Comparison of ENCODE assay signal across 11 cellular contexts in the genomic region with DNA sequence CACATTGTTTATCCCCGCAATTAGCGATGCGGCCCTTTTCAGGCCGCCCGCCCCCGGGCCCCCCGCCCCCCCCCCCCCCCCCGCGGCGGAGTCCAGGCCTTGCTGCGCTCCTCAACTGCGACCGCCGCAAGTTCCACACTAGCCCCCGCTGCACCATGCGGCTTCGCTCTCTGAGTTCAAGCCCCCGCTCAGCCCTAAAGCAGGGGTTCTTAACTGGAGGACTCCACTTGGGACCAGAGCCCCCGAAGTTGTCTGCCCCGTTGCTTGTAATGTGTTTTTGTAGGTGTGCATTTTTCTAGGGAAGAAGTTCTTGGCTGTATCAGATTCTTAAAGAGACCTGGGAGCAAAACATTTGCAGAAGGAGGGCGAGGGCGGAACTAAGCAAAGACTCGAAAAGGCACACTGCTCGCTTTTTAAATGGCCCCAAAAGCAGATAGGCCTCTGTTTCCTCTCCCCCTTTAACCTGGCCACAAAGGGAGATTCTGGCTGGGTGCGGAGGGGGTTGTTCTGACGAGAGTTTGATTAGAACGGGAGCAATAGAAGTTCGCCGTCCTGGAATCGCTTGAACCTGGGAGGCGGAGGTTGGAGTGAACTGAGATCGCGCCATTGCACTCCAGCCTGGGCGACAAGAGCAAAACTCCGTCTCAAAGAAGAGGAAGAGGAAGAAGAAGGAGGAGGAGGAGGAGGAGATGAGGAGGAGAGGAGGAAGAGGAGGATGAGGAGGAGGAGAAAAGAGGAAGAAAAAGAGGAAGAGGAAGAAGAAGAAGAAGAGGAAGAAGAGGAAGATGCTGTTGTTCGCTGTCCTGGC. TPM values are rescaled to one million over a fixed set of nuclear protein-coding genes. Genes with fewer than 3 reads are reported as not detected.
DNase-seq lines count a peak whose midpoint lies in the region; ATAC-seq and TF ChIP-seq lines count a peak whose summit lies in the region.
"Had no signal": no experiment of that assay in that cellular context is flagged by ENCODE, and none has a peak within 500 bp of the region (broad histone marks: within the 10 kb centered on the region; RNA-seq: fewer than 3 reads in every experiment).

No MANE protein-coding gene starts in this region.

- DNase-seq in stimulated activated naive CD8-positive, alpha-beta T cell treated with anti-CD3 and anti-CD28 coated beads, Interleukin-15, Interleukin-2, amounts not matched to agents 100 U/mL and 50 U/mL, for 24 hours: no peak
- DNase-seq in natural killer cell (no peak), nucleus accumbens (lab: John Stamatoyannopoulos, UW) (no peak), GM03348 (ENCODE audit: low spot score) (no peak)
- DNase-seq: kidney glomerular epithelial cell, NCI-H187 treated with DMSO at 0.1 percent for 48 hours, PC-9 had no signal

- H3K4me3 Mint-ChIP-seq in stimulated activated naive CD8-positive, alpha-beta T cell treated with anti-CD3 and anti-CD28 coated beads, Interleukin-15, Interleukin-2, amounts not matched to agents 100 ng/mL and 50 ng/mL, for 24 hours: peak overlapping the region; percentile 32
- H3K4me3 Mint-ChIP-seq in brain (peak overlapping the region; percentile 64 to 78 (median 74)), natural killer cell (peak overlapping the region; percentile 62)

- intact Hi-C loops in natural killer cell (cut with micrococcal nuclease): loop anchor here (10.0 kb wide), 1 partner anchor 372 kb away; no protein-coding TSS in a partner anchor

- H3K36me3 Mint-ChIP-seq in stimulated activated naive CD8-positive, alpha-beta T cell treated with anti-CD3 and anti-CD28 coated beads, Interleukin-15, Interleukin-2, amounts not matched to agents 100 ng/mL and 50 ng/mL, for 24 hours (ENCODE audit: low read depth): no peaks in the 10 kb centered on the region
- H3K36me3 Mint-ChIP-seq in brain: no peaks in the 10 kb centered on the region
- H3K36me3 Mint-ChIP-seq in natural killer cell: no peaks in the 10 kb centered on the region

- H3K27me3 Mint-ChIP-seq in stimulated activated naive CD8-positive, alpha-beta T cell treated with anti-CD3 and anti-CD28 coated beads, Interleukin-15, Interleukin-2, amounts not matched to agents 100 ng/mL and 50 ng/mL, for 24 hours: peaks cover 84% of the 10 kb centered on the region
- H3K27me3 Mint-ChIP-seq in brain (peaks cover 72% of the 10 kb centered on the region), natural killer cell (ENCODE audit: low read depth in 2 of 2) (peaks cover 69 to 70% of the 10 kb centered on the region in 2 donors)

- H3K27ac Mint-ChIP-seq in stimulated activated naive CD8-positive, alpha-beta T cell treated with anti-CD3 and anti-CD28 coated beads, Interleukin-15, Interleukin-2, amounts not matched to agents 100 ng/mL and 50 ng/mL, for 24 hours: peak overlapping the region; percentile 12
- H3K27ac Mint-ChIP-seq in brain (peak overlapping the region in 2 of 5 experiments; percentile 48 to 88), natural killer cell (peak overlapping the region; percentile 11 to 61)

- no peak for ATAC-seq in stimulated activated naive CD8-positive, alpha-beta T cell treated with anti-CD3 and anti-CD28 coated beads, Interleukin-15, Interleukin-2, amounts not matched to agents 100 U/mL and 50 U/mL, for 24 hours
- no peak for ATAC-seq in natural killer cell
- ATAC-seq in HG02938 (IDR thresholded peaks at IDR 0.05; ENCODE audit: unreplicated experiment): no peak
- ATAC-seq in HG02981 (IDR thresholded peaks at IDR 0.05; ENCODE audit: unreplicated experiment): no peak

- H3K4me1 Mint-ChIP-seq in stimulated activated naive CD8-positive, alpha-beta T cell treated with anti-CD3 and anti-CD28 coated beads, Interleukin-15, Interleukin-2, amounts not matched to agents 100 ng/mL and 50 ng/mL, for 24 hours (ENCODE audit: low read depth): peaks cover 48% of the 10 kb centered on the region
- H3K4me1 Mint-ChIP-seq in brain (peaks cover 76% of the 10 kb centered on the region), natural killer cell (peaks cover 58 to 63% of the 10 kb centered on the region in 2 donors)

- H3K9me3 Mint-ChIP-seq in stimulated activated naive CD8-positive, alpha-beta T cell treated with anti-CD3 and anti-CD28 coated beads, Interleukin-15, Interleukin-2, amounts not matched to agents 100 ng/mL and 50 ng/mL, for 24 hours: no peaks in the 10 kb centered on the region
- peaks cover 0 to 17% (median 2%) of the 10 kb centered on the region in 5 experiments for H3K9me3 Mint-ChIP-seq in brain
- no peaks in the 10 kb centered on the region for H3K9me3 Mint-ChIP-seq in natural killer cell

- TF ChIP-seq CTCF in brain (conservative IDR thresholded peaks at IDR 0.05): no peak
- TF ChIP-seq CTCF in natural killer cell (IDR thresholded peaks at IDR 0.05): no peak

RNA-seq across cellular contexts. Expression of a gene that starts 2.3 kb away (rescaled TPM):
- polyA plus RNA-seq in brain (ENCODE audit: insufficient read depth, low read depth, low replicate concordance): 4.8 TPM
- not detected for total RNA-seq in natural killer cell
- total RNA-seq: PC-9 had no signal
